ENCODE assay signal across 15 cellular contexts in genomic region chr18:70420151-70420898, GRCh38.
DNase-seq lines count a peak whose midpoint lies in the region; ATAC-seq, FAIRE-seq and TF ChIP-seq lines count a peak whose summit lies in the region.
"Had no signal": no experiment of that assay in that cellular context is flagged by ENCODE, and none has a peak within 500 bp of the region (broad histone marks: within the 10 kb centered on the region; RNA-seq: fewer than 3 reads in every experiment).

No MANE protein-coding gene starts in this region.

- no peaks in the 10 kb centered on the region for H3K9me2 ChIP-seq in hepatocyte (replicated peaks; ENCODE audit: insufficient read depth)

- H2AFZ ChIP-seq in hepatocyte, result no peak overlapping the region

- no peaks in the 10 kb centered on the region for H4K20me1 ChIP-seq in hepatocyte (ENCODE audit: insufficient read depth, poor library complexity, severe bottlenecking)

- H3K4me1 ChIP-seq in hepatocyte (ENCODE audit: insufficient read depth), result peaks cover 26% of the 10 kb centered on the region

- peak overlapping the region; percentile 52 for H3K4me2 ChIP-seq in hepatocyte

- no peaks in the 10 kb centered on the region for H3K36me3 ChIP-seq in MG63
- no peaks in the 10 kb centered on the region for H3K36me3 ChIP-seq in hepatocyte (replicated peaks; ENCODE audit: insufficient read depth, low read depth)

- no peak for TF ChIP-seq CTCF in AG10803 (conservative IDR thresholded peaks at IDR 0.05; ENCODE audit: low read length)
- no peak for TF ChIP-seq CTCF in hepatocyte (IDR thresholded peaks at IDR 0.05; ENCODE audit: poor library complexity)

- H3K27me3 ChIP-seq in MG63, result no peaks in the 10 kb centered on the region
- no peaks in the 10 kb centered on the region for H3K27me3 ChIP-seq in hepatocyte

- no peak for FAIRE-seq in HTR-8/SVneo (lab: Jason Lieb, UNC)
- FAIRE-seq: kidney had no signal

- peak; percentile 91 for DNase-seq in AG10803 (ENCODE audit: low read depth)
- peak; percentile 51 for DNase-seq in MG63
- DNase-seq in amniotic epithelial cell (ENCODE audit: low read depth), result peak; percentile 99
- DNase-seq in hepatocyte (ENCODE audit: low spot score), result no peak
- no peak for DNase-seq in HTR-8/SVneo (ENCODE audit: insufficient read length, low spot score)
- DNase-seq in DMS79 treated with DMSO at 0.1 percent for 48 hours (lab: John Stamatoyannopoulos, UW), result no peak
- DNase-seq: anterior cingulate cortex; kidney; NCI-H1105; stimulated activated CD4-positive, alpha-beta T cell treated with anti-CD3 and anti-CD28 coated beads, Interleukin-1b, Interleukin-23, amount 100 ng/mL, for 48 hours; stimulated activated naive CD4-positive, alpha-beta T cell treated with Interleukin-2 at 50 U/mL for 16 hours; T1000 had no signal

- ATAC-seq in GM19035 (IDR thresholded peaks at IDR 0.05; ENCODE audit: unreplicated experiment), result no peak
- no peak for ATAC-seq in esophagus mucosa

- no peaks in the 10 kb centered on the region for H3K9me3 ChIP-seq in MG63
- H3K9me3 ChIP-seq in hepatocyte (ENCODE audit: low read depth), result no peaks in the 10 kb centered on the region

- H3K4me3 ChIP-seq in AG10803 (ENCODE audit: low read length) (no peak overlapping the region), MG63 (no peak overlapping the region), hepatocyte (no peak overlapping the region)

- no peaks in the 10 kb centered on the region for H3K79me2 ChIP-seq in hepatocyte

- WGBS in hepatocyte (ENCODE audit: low lambda C conversion rate, missing lambda C conversion rate), result 62% methylated on average over 4 of the region's 4 CpGs

- H3K27ac ChIP-seq in hepatocyte, result peak overlapping the region; percentile 56
- H3K27ac ChIP-seq: C4-2B had no signal

Comparison
In these comparisons a context has a peak if more than half of its experiments do, and no peak if none do; other contexts are left out.
1. DNase-seq: peak in AG10803 (single experiment), MG63 (single experiment) and amniotic epithelial cell (single experiment); none in hepatocyte (single experiment), HTR-8/SVneo (single experiment) and DMS79 treated with DMSO at 0.1 percent for 48 hours (single experiment).